18 cellular contexts compared by ENCODE assay signal in the genomic region with DNA sequence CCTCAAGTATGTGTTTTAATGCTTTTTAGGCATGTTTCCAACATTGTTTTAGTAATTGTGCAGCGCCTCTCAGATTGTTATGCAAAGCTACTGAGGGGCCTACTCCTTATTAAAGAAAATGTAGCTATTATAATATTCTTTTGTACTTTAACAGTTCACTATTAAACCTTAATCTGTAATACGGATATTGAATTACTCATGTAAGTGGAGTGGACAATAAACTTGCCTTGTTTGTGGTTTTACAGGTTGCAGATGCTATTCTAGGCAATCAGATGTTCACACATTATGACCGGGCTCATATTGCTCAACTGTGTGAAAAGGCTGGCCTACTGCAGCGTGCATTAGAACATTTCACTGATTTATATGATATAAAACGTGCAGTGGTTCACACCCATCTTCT. TPM values are rescaled to one million over a fixed set of nuclear protein-coding genes. Genes with fewer than 3 reads are reported as not detected.
DNase-seq lines count a peak whose midpoint lies in the region; FAIRE-seq and TF ChIP-seq lines count a peak whose summit lies in the region.
"Had no signal": no experiment of that assay in that cellular context is flagged by ENCODE, and none has a peak within 500 bp of the region (broad histone marks: within the 10 kb centered on the region; RNA-seq: fewer than 3 reads in every experiment).

No MANE protein-coding gene starts in this region.

- DNase-seq in ELR (ENCODE audit: low read depth) (peak; percentile 45), LoVo (ENCODE audit: low spot score) (peak; percentile 15), astrocyte (ENCODE audit: low read depth) (peak; percentile 23), globus pallidus (ENCODE audit: low spot score) (no peak), NCI-H1694 treated with DMSO at 0.1 percent for 48 hours (lab: John Stamatoyannopoulos, UW) (no peak), GM12891 (ENCODE audit: insufficient read length, low spot score) (no peak)
- DNase-seq: activated CD4-positive, alpha-beta T cell treated with anti-CD3 and anti-CD28 coated beads for 36 hours; activated CD8-positive, alpha-beta memory T cell treated with anti-CD3 and anti-CD28 coated beads, Interleukin-2, amount 50 U/mL, for 4 hours; H7; heart left ventricle; mesenchymal stem cell; NCI-H446 treated with DMSO at 0.1 percent for 48 hours; PC-9; SK-N-SH had no signal

- peaks cover 64% of the 10 kb centered on the region for H4K20me1 ChIP-seq in astrocyte (ENCODE audit: insufficient read depth, low read length)

- H3K36me3 Mint-ChIP-seq in astrocyte (ENCODE audit: low read depth, unreplicated experiment): peaks cover 11% of the 10 kb centered on the region

- no peak overlapping the region for H3K27ac ChIP-seq in astrocyte (ENCODE audit: low read depth, low read length)
- H3K27ac ChIP-seq in mucosa of rectum (ENCODE audit: low read depth in 2 of 2, low read length in 2 of 2): peak overlapping the region; percentile 43 to 48
- H3K27ac ChIP-seq: ascending aorta, heart left ventricle, PC-9, right atrium auricular region had no signal

- H3K27me3 Mint-ChIP-seq in astrocyte (ENCODE audit: low read depth, unreplicated experiment): no peaks in the 10 kb centered on the region
- H3K27me3 Mint-ChIP-seq: activated CD4-positive, alpha-beta T cell treated with anti-CD3 and anti-CD28 coated beads for 36 hours had no signal

- H3K4me1 ChIP-seq in astrocyte (ENCODE audit: insufficient read depth, low read length) (peaks cover 36% of the 10 kb centered on the region), mucosa of rectum (ENCODE audit: control insufficient read depth in 2 of 2, insufficient read depth in 2 of 2, low read length in 2 of 2) (peaks cover 34 to 45% of the 10 kb centered on the region in 2 donors)

- H3K9ac ChIP-seq in astrocyte (ENCODE audit: low read length) (no peak overlapping the region), mucosa of rectum (ENCODE audit: low read depth in 1 of 2, low read length in 2 of 2) (no peak overlapping the region)
- H3K9ac ChIP-seq: SK-N-SH had no signal

- no peaks in the 10 kb centered on the region for H3K9me3 ChIP-seq in astrocyte (ENCODE audit: insufficient read depth, low read depth, low read length)
- no peaks in the 10 kb centered on the region for H3K9me3 ChIP-seq in mucosa of rectum (ENCODE audit: control insufficient read depth in 2 of 2, low read length in 2 of 2)
- H3K9me3 ChIP-seq: ascending aorta, heart left ventricle, right atrium auricular region, SK-N-SH had no signal

- no peak overlapping the region for H3K4me3 Mint-ChIP-seq in astrocyte (ENCODE audit: unreplicated experiment)
- H3K4me3 Mint-ChIP-seq: activated CD4-positive, alpha-beta T cell treated with anti-CD3 and anti-CD28 coated beads for 36 hours; neural crest cell had no signal

- H3K27ac Mint-ChIP-seq in astrocyte (ENCODE audit: unreplicated experiment): no peak overlapping the region
- H3K27ac Mint-ChIP-seq: activated CD4-positive, alpha-beta T cell treated with anti-CD3 and anti-CD28 coated beads for 36 hours had no signal

- FAIRE-seq in astrocyte (lab: Jason Lieb, UNC) (no peak), GM12891 (lab: Jason Lieb, UNC) (no peak)

- TF ChIP-seq POLR2A in GM12891 (IDR thresholded peaks at IDR 0.05; ENCODE audit: low read depth, low read length): no peak

- no peaks in the 10 kb centered on the region for H3K9me3 Mint-ChIP-seq in astrocyte (ENCODE audit: unreplicated experiment)
- H3K9me3 Mint-ChIP-seq: neural crest cell had no signal

- H3K4me1 Mint-ChIP-seq in astrocyte (ENCODE audit: low read depth, unreplicated experiment): peaks cover 29% of the 10 kb centered on the region
- H3K4me1 Mint-ChIP-seq: neural crest cell had no signal

- peaks cover 45% of the 10 kb centered on the region for H3K79me2 ChIP-seq in astrocyte (ENCODE audit: insufficient read depth, low read length)

- H3K27me3 ChIP-seq in astrocyte (ENCODE audit: insufficient read depth, low read length): no peaks in the 10 kb centered on the region
- H3K27me3 ChIP-seq in mucosa of rectum (ENCODE audit: control insufficient read depth in 2 of 2, insufficient read depth in 2 of 2, low read length in 2 of 2): no peaks in the 10 kb centered on the region
- H3K27me3 ChIP-seq: ascending aorta, heart left ventricle, right atrium auricular region had no signal

- no peak for TF ChIP-seq CTCF in astrocyte (IDR thresholded peaks at IDR 0.05; ENCODE audit: insufficient read depth, low read depth, low read length)

- H3K36me3 ChIP-seq in astrocyte (ENCODE audit: insufficient read depth, low read length) (peaks cover 76% of the 10 kb centered on the region), mucosa of rectum (ENCODE audit: control insufficient read depth in 2 of 2, insufficient read depth in 2 of 2, low read length in 2 of 2) (peaks cover 57 to 72% of the 10 kb centered on the region in 2 donors)

- H2AFZ ChIP-seq in astrocyte (ENCODE audit: low read depth, low read length): no peak overlapping the region
- H2AFZ ChIP-seq: PC-9 had no signal

- H3K4me3 ChIP-seq in astrocyte (ENCODE audit: insufficient read depth, low read depth, low read length) (no peak overlapping the region), mucosa of rectum (ENCODE audit: low read length in 2 of 2) (no peak overlapping the region)
- H3K4me3 ChIP-seq: ascending aorta, heart left ventricle, PC-9, right atrium auricular region had no signal

- H3K4me2 ChIP-seq in astrocyte (ENCODE audit: low read length): no peak overlapping the region
- H3K4me2 ChIP-seq: PC-9, SK-N-SH had no signal

TF ChIP-seq in GM12891, 5 proteins besides CTCF, POLR2A, EP300 and RAD21:
- TF ChIP-seq PAX5 (IDR thresholded peaks at IDR 0.05; ENCODE audit: insufficient read depth, low read length, severe bottlenecking) (no peak), POU2F2 (IDR thresholded peaks at IDR 0.05; ENCODE audit: low read depth, low read length) (no peak), TAF1 (IDR thresholded peaks at IDR 0.05; ENCODE audit: low read depth, low read length) (no peak), POLR2AphosphoS5 (IDR thresholded peaks at IDR 0.05; ENCODE audit: low read depth, low read length) (no peak), SPI1 (IDR thresholded peaks at IDR 0.05; ENCODE audit: low read depth, low read length) (no peak)

RNA-seq across cellular contexts. Expression of a gene that starts 41.0 kb away (rescaled TPM):
- 34.5 and 36.3 TPM in 2 replicates for total RNA-seq in astrocyte
- 46.2 TPM for polyA plus RNA-seq in GM12891 (2012; ENCODE audit: low read depth, missing spikeins)

RNA-seq across cellular contexts. Expression of a gene that starts 41.2 kb away (rescaled TPM):
- total RNA-seq in astrocyte: 288 and 314 TPM in 2 replicates
- 66.9 TPM for polyA plus RNA-seq in GM12891 (2012; ENCODE audit: low read depth, missing spikeins)

RNA-seq across cellular contexts. Expression of a gene that starts 46.5 kb away (rescaled TPM):
- total RNA-seq in astrocyte: 381 and 391 TPM in 2 replicates
- polyA plus RNA-seq in GM12891 (2012; ENCODE audit: low read depth, missing spikeins): 81.0 TPM

Comparison
In these comparisons a context has a peak if more than half of its experiments do, and no peak if none do; other contexts are left out.
1. DNase-seq: peak in ELR (single experiment), LoVo (single experiment) and astrocyte (single experiment); none in globus pallidus (single experiment), NCI-H1694 treated with DMSO at 0.1 percent for 48 hours (single experiment) and GM12891 (single experiment).